In the genomic region with DNA sequence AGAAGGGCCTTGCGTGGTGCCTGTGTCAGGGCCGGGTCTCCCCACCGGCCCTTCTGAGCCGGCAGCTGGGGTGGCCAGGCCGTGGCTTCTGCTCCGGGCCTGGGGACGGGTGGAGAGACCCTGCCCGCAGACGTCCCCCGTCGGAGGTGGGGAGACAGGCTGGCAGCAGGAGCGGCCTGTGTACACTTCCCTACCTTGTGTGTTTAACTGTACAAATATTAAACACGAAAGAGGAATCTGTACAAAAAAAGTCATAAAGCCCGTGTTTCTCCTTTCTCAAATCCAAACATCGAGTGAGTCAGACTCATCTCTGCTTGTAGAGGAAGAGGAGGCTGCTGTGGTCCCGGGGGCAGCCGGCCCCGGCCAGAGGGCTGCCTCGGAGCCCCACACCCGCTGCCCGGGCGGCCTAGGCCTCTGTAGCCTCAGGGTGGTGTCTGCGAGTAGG, we compare ENCODE assay signal across 13 cellular contexts. TPM values are rescaled to one million over a fixed set of nuclear protein-coding genes. Genes with fewer than 3 reads are reported as not detected.
A peak's percentile ranks its signal among the peaks of the same experiment; 100 is the strongest.
DNase-seq lines count a peak whose midpoint lies in the region; ATAC-seq and TF ChIP-seq lines count a peak whose summit lies in the region.
"Had no signal": no experiment of that assay in that cellular context is flagged by ENCODE, and none has a peak within 500 bp of the region (broad histone marks: within the 10 kb centered on the region; RNA-seq: fewer than 3 reads in every experiment).

No MANE protein-coding gene starts in this region.

- no peak for TF ChIP-seq EP300 in sigmoid colon (IDR thresholded peaks at IDR 0.05)

- H3K9me3 ChIP-seq in BLaER1 (no peaks in the 10 kb centered on the region), WERI-Rb-1 (ENCODE audit: severe bottlenecking) (no peaks in the 10 kb centered on the region), hepatocyte (ENCODE audit: low read depth) (no peaks in the 10 kb centered on the region), sigmoid colon (no peaks in the 10 kb centered on the region)

- H3K9ac ChIP-seq in BLaER1: no peak overlapping the region; the same call in 1 of the 2 replicates
- H3K9ac ChIP-seq: KMS-11 had no signal

- 57% methylated on average over 23 of the region's 23 CpGs for WGBS in hepatocyte (ENCODE audit: low lambda C conversion rate, missing lambda C conversion rate)
- WGBS in sigmoid colon, 2 donors: 11 to 53% methylated on average over 23 of the region's 23 CpGs

- H3K4me3 ChIP-seq in BLaER1 (peak overlapping the region; percentile 73), WERI-Rb-1 (ENCODE audit: low read depth, low read length) (peak overlapping the region; percentile 39), hepatocyte (no peak overlapping the region), sigmoid colon (peak overlapping the region; percentile 51 to 87 (median 71)), foreskin fibroblast (ENCODE audit: low read depth in 1 of 2, low read length in 2 of 2) (no peak overlapping the region)

- H3K27me3 ChIP-seq in BLaER1: peaks cover 51% of the 10 kb centered on the region
- H3K27me3 ChIP-seq in WERI-Rb-1 (ENCODE audit: insufficient read depth, low read depth, severe bottlenecking): no peaks in the 10 kb centered on the region
- H3K27me3 ChIP-seq in hepatocyte: peaks cover 8% of the 10 kb centered on the region
- H3K27me3 ChIP-seq in sigmoid colon: peaks cover 8 to 25% (median 10%) of the 10 kb centered on the region in 3 donors

- H3K27ac ChIP-seq in BLaER1: no peak overlapping the region
- H3K27ac ChIP-seq in WERI-Rb-1: peak overlapping the region; percentile 95
- peak overlapping the region; percentile 90 for H3K27ac ChIP-seq in hepatocyte
- peak overlapping the region; percentile 90 to 98 (median 96) for H3K27ac ChIP-seq in sigmoid colon
- H3K27ac ChIP-seq: KMS-11 had no signal

- peaks cover 60% of the 10 kb centered on the region for H4K20me1 ChIP-seq in BLaER1
- peaks cover 10% of the 10 kb centered on the region for H4K20me1 ChIP-seq in hepatocyte (ENCODE audit: insufficient read depth, poor library complexity, severe bottlenecking)

- no peak overlapping the region for H2AFZ ChIP-seq in hepatocyte

- H3K4me2 ChIP-seq in BLaER1 (peak overlapping the region; percentile 95), hepatocyte (peak overlapping the region; percentile 88)
- H3K4me2 ChIP-seq: KMS-11 had no signal

- intact Hi-C loops in sigmoid colon (cut with DNase I): no loop called here

- no peak for TF ChIP-seq POLR2A in sigmoid colon (IDR thresholded peaks at IDR 0.05)

- H3K4me1 ChIP-seq in BLaER1: peaks cover 86% of the 10 kb centered on the region
- H3K4me1 ChIP-seq in hepatocyte (ENCODE audit: insufficient read depth): peaks cover 31% of the 10 kb centered on the region
- H3K4me1 ChIP-seq in sigmoid colon: peaks cover 0 to 91% (median 86%) of the 10 kb centered on the region in 4 donors

- H3K79me2 ChIP-seq in hepatocyte: no peaks in the 10 kb centered on the region

- H3K36me3 ChIP-seq in BLaER1 (no peaks in the 10 kb centered on the region), WERI-Rb-1 (peaks cover 26% of the 10 kb centered on the region), hepatocyte (replicated peaks; ENCODE audit: insufficient read depth, low read depth) (no peaks in the 10 kb centered on the region), sigmoid colon (no peaks in the 10 kb centered on the region)

- no peaks in the 10 kb centered on the region for H3K9me2 ChIP-seq in hepatocyte (replicated peaks; ENCODE audit: insufficient read depth)

- ATAC-seq in GM18867 (IDR thresholded peaks at IDR 0.05; ENCODE audit: unreplicated experiment): no peak

- TF ChIP-seq CTCF in WERI-Rb-1 (IDR thresholded peaks at IDR 0.05; ENCODE audit: low read depth, low read length) (no peak), hepatocyte (IDR thresholded peaks at IDR 0.05; ENCODE audit: poor library complexity) (no peak), sigmoid colon (IDR thresholded peaks at IDR 0.05) (no peak), foreskin fibroblast (IDR thresholded peaks at IDR 0.05; ENCODE audit: low read depth, low read length) (no peak)

- no peak for DNase-seq in WERI-Rb-1
- DNase-seq in hepatocyte (ENCODE audit: low spot score): no peak
- no peak for DNase-seq in sigmoid colon
- DNase-seq in foreskin fibroblast: no peak
- no peak for DNase-seq in C1 segment of cervical spinal cord (lab: John Stamatoyannopoulos, UW)
- DNase-seq in D341Med (ENCODE audit: low spot score): no peak
- DNase-seq: AML-193, NCI-H187, trophoblast cell had no signal

RNA-seq across cellular contexts. Expression of a gene that starts 2.0 kb away (rescaled TPM):
- total RNA-seq in hepatocyte: 8.6 and 9.1 TPM in 2 replicates
- 9.1 and 9.7 TPM in 2 replicates for polyA plus RNA-seq in hepatocyte
- 100 to 1,000 TPM in 2 of 4 donors, 10 to 100 TPM in 2; 37.0 to 181 (median 127) TPM for total RNA-seq in sigmoid colon
- 10 to 100 TPM in 1 of 3 donors, 1 to 10 TPM in 1, under 1 TPM in 1; 0.46 to 10.1 (median 1.8) TPM for polyA plus RNA-seq in sigmoid colon

RNA-seq across cellular contexts. Expression of a gene that starts 58.9 kb away (rescaled TPM):
- total RNA-seq in hepatocyte: not detected in 2 replicates
- polyA plus RNA-seq in hepatocyte: 0.10 TPM in 1 of 2 replicates, not detected in the other
- not detected for total RNA-seq in sigmoid colon
- not detected for polyA plus RNA-seq in sigmoid colon
- total RNA-seq: mononuclear cell had no signal

Comparison
In these comparisons a context has a peak if more than half of its experiments do, and no peak if none do; other contexts are left out.
1. H3K4me3 ChIP-seq: peak in BLaER1 (single experiment), WERI-Rb-1 (single experiment) and sigmoid colon (4 of 4); none in hepatocyte (single experiment) and foreskin fibroblast (0 of 2).